Comparison of ENCODE assay signal across 9 cellular contexts in genomic region chr6:73263570-73263909, GRCh38. TPM values are rescaled to one million over a fixed set of nuclear protein-coding genes. Genes with fewer than 3 reads are reported as not detected.
A peak's percentile ranks its signal among the peaks of the same experiment; 100 is the strongest.
DNase-seq lines count a peak whose midpoint lies in the region; TF ChIP-seq lines count a peak whose summit lies in the region.
"Had no signal": no experiment of that assay in that cellular context is flagged by ENCODE, and none has a peak within 500 bp of the region (broad histone marks: within the 10 kb centered on the region; RNA-seq: fewer than 3 reads in every experiment).

No MANE protein-coding gene starts in this region.

- DNase-seq in activated CD4-positive, alpha-beta T cell treated with anti-CD3 and anti-CD28 coated beads, Interleukin-2, amount 10 ng/mL, durations not matched to agents 24 days and 14 days = no peak
- no peak for DNase-seq in activated CD4-positive, alpha-beta T cell treated with anti-CD3 and anti-CD28 coated beads, Interleukin-2, amount 50 U/mL, for 1 hour
- DNase-seq in HL-60 (ENCODE audit: low read depth in 1 of 2, low spot score in 1 of 2) (no peak), brain microvascular endothelial cell (no peak), superior temporal gyrus (ENCODE audit: extremely low spot score) (no peak), dedifferentiated amniotic fluid mesenchymal stem cell (ENCODE audit: extremely low spot score) (no peak)
- DNase-seq in activated effector memory CD4-positive, alpha-beta T cell treated with Interleukin-2 at 50 U/mL for 16 hours = no peak

- H3K27ac Mint-ChIP-seq in activated CD4-positive, alpha-beta T cell treated with anti-CD3 and anti-CD28 coated beads, Interleukin-2, amount 10 ng/mL, durations not matched to agents 24 days and 14 days = peak overlapping the region; percentile 68

- peak overlapping the region; percentile 60 for H3K4me3 ChIP-seq in HL-60 (replicated peaks; ENCODE audit: insufficient read depth, low read length)
- peak overlapping the region; percentile 73 for H3K4me3 ChIP-seq in brain microvascular endothelial cell (ENCODE audit: low read depth, low read length)
- peak overlapping the region; percentile 61 for H3K4me3 ChIP-seq in mononuclear cell (ENCODE audit: low read length)

- H3K27me3 Mint-ChIP-seq in activated CD4-positive, alpha-beta T cell treated with anti-CD3 and anti-CD28 coated beads, Interleukin-2, amount 10 ng/mL, durations not matched to agents 24 days and 14 days = no peaks in the 10 kb centered on the region

- H3K9me3 ChIP-seq in mononuclear cell (ENCODE audit: low read depth, low read length) = no peaks in the 10 kb centered on the region

- H3K27ac ChIP-seq in HL-60 (replicated peaks) (no peak overlapping the region), brain microvascular endothelial cell (no peak overlapping the region)

- H3K27me3 ChIP-seq in HL-60 (ENCODE audit: insufficient read depth, poor library complexity, severe bottlenecking) = no peaks in the 10 kb centered on the region
- H3K27me3 ChIP-seq in brain microvascular endothelial cell (replicated peaks) = no peaks in the 10 kb centered on the region
- H3K27me3 ChIP-seq in mononuclear cell (ENCODE audit: insufficient read depth, low read length) = no peaks in the 10 kb centered on the region

- in situ Hi-C loops in brain microvascular endothelial cell (cut with HindIII; ENCODE audit: low pct_ligation_motif_present, low sequenced_read_pairs) = no loop called here

- no peak for TF ChIP-seq CTCF in HL-60 (IDR thresholded peaks at IDR 0.05; ENCODE audit: insufficient read depth, low read length)
- no peak for TF ChIP-seq CTCF in brain microvascular endothelial cell (IDR thresholded peaks at IDR 0.05; ENCODE audit: low read depth, low read length, missing control alignments)

- H3K4me3 Mint-ChIP-seq in activated CD4-positive, alpha-beta T cell treated with anti-CD3 and anti-CD28 coated beads, Interleukin-2, amount 10 ng/mL, durations not matched to agents 24 days and 14 days = peak overlapping the region; percentile 86

- H3K36me3 Mint-ChIP-seq in activated CD4-positive, alpha-beta T cell treated with anti-CD3 and anti-CD28 coated beads, Interleukin-2, amount 10 ng/mL, durations not matched to agents 24 days and 14 days (ENCODE audit: low read depth) = peaks cover 30% of the 10 kb centered on the region

- intact Hi-C loops in activated CD4-positive, alpha-beta T cell treated with anti-CD3 and anti-CD28 coated beads, Interleukin-2, amount 10 ng/mL, durations not matched to agents 24 days and 14 days (cut with micrococcal nuclease) = loop anchor here (2.0 kb wide), 2 partner anchors 45 to 643 kb away; no protein-coding TSS in a partner anchor

- no peaks in the 10 kb centered on the region for H3K9me3 Mint-ChIP-seq in activated CD4-positive, alpha-beta T cell treated with anti-CD3 and anti-CD28 coated beads, Interleukin-2, amount 10 ng/mL, durations not matched to agents 24 days and 14 days

- H3K4me1 Mint-ChIP-seq in activated CD4-positive, alpha-beta T cell treated with anti-CD3 and anti-CD28 coated beads, Interleukin-2, amount 10 ng/mL, durations not matched to agents 24 days and 14 days = peaks cover 29% of the 10 kb centered on the region

- H3K36me3 ChIP-seq in brain microvascular endothelial cell (replicated peaks) = no peaks in the 10 kb centered on the region

- peaks cover 9% of the 10 kb centered on the region for H3K4me1 ChIP-seq in mononuclear cell (ENCODE audit: insufficient read depth, low read length)

RNA-seq across cellular contexts. Expression of gene KHDC1, which starts 0.5 kb away (rescaled TPM):
- total RNA-seq in activated CD4-positive, alpha-beta T cell treated with anti-CD3 and anti-CD28 coated beads, Interleukin-2, amount 10 ng/mL, durations not matched to agents 24 days and 14 days = 5.1 and 5.2 TPM in 2 replicates
- 0.21 TPM for total RNA-seq in mononuclear cell

RNA-seq across cellular contexts. Expression of gene KHDC1L, which starts 38.2 kb away (rescaled TPM):
- total RNA-seq in activated CD4-positive, alpha-beta T cell treated with anti-CD3 and anti-CD28 coated beads, Interleukin-2, amount 10 ng/mL, durations not matched to agents 24 days and 14 days = not detected in 2 replicates
- total RNA-seq in mononuclear cell = not detected
- total RNA-seq: dermis microvascular lymphatic vessel endothelial cell had no signal
